In the genomic region with DNA sequence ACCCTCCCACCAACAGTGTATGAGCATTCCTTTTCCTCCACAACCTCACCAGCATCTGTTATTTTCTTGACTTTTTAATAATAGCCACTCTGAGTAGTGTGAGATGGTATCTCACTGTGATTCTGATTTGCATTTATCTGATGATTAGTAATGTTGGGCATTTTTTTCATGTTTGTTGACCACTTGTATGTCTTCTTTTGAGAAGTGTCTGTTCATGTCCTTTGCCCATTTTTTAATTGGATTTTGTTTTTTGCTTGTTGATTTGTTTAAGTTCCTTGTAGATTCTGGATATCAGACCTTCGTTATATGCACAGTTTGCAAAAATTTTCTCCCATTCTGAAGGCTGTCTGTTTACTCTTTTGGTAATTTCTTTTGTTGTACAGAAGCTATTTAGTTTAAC, we compare ENCODE assay signal across 22 cellular contexts. TPM values are rescaled to one million over a fixed set of nuclear protein-coding genes. Genes with fewer than 3 reads are reported as not detected.
DNase-seq lines count a peak whose midpoint lies in the region; ATAC-seq and TF ChIP-seq lines count a peak whose summit lies in the region.
"Had no signal": no experiment of that assay in that cellular context is flagged by ENCODE, and none has a peak within 500 bp of the region (broad histone marks: within the 10 kb centered on the region; RNA-seq: fewer than 3 reads in every experiment).

No MANE protein-coding gene starts in this region.

- POLR2A ChIA-PET in activated naive CD8-positive, alpha-beta T cell treated with anti-CD3 and anti-CD28 coated beads, Interleukin-2, amount 10 ng/mL, durations not matched to agents 7 days and 5 days (lab: Charles Lee), result no interaction called here
- POLR2A ChIA-PET in CD4-positive, alpha-beta T cell (lab: Charles Lee), result no interaction called here
- POLR2A ChIA-PET in naive thymus-derived CD8-positive, alpha-beta T cell (lab: Charles Lee), result no interaction called here

- H3K9me3 ChIP-seq in CD4-positive, alpha-beta T cell (ENCODE audit: control insufficient read depth, low read length), result no peaks in the 10 kb centered on the region
- H3K9me3 ChIP-seq: Peyer's patch had no signal

- H3K27ac ChIP-seq in CD4-positive, alpha-beta T cell (ENCODE audit: low read depth, low read length), result no peak overlapping the region
- H3K27ac ChIP-seq: C4-2B, KMS-11, Peyer's patch, SK-N-MC had no signal

- CTCF ChIA-PET in CD4-positive, alpha-beta T cell (lab: Charles Lee), result no interaction called here

- ATAC-seq in activated naive CD8-positive, alpha-beta T cell treated with anti-CD3 and anti-CD28 coated beads, Interleukin-2, amount 10 ng/mL, durations not matched to agents 7 days and 5 days (ENCODE audit: low read depth), result no peak
- no peak for ATAC-seq in CD4-positive, alpha-beta T cell (ENCODE audit: poor library complexity)
- no peak for ATAC-seq in activated naive CD8-positive, alpha-beta T cell treated with anti-CD3 and anti-CD28 coated beads, Interleukin-2, amount 50 U/mL, for 24 hours
- no peak for ATAC-seq in naive thymus-derived CD8-positive, alpha-beta T cell
- ATAC-seq in HG02588 (IDR thresholded peaks at IDR 0.05; ENCODE audit: unreplicated experiment), result no peak

- H3K36me3 Mint-ChIP-seq in activated naive CD8-positive, alpha-beta T cell treated with anti-CD3 and anti-CD28 coated beads, Interleukin-2, amount 10 ng/mL, durations not matched to agents 7 days and 5 days, result peaks cover 75% of the 10 kb centered on the region
- H3K36me3 Mint-ChIP-seq in activated naive CD8-positive, alpha-beta T cell treated with anti-CD3 and anti-CD28 coated beads for 36 hours, result peaks cover 68% of the 10 kb centered on the region
- peaks cover 97% of the 10 kb centered on the region for H3K36me3 Mint-ChIP-seq in CD4-positive, alpha-beta T cell (ENCODE audit: low read depth)
- H3K36me3 Mint-ChIP-seq in activated naive CD8-positive, alpha-beta T cell treated with anti-CD3 and anti-CD28 coated beads, Interleukin-2, amount 50 U/mL, for 24 hours (ENCODE audit: low read depth), result peaks cover 63% of the 10 kb centered on the region
- H3K36me3 Mint-ChIP-seq in naive thymus-derived CD8-positive, alpha-beta T cell, result peaks cover 38 to 70% (median 58%) of the 10 kb centered on the region in 3 donors

- peaks cover 36% of the 10 kb centered on the region for H3K4me1 Mint-ChIP-seq in activated naive CD8-positive, alpha-beta T cell treated with anti-CD3 and anti-CD28 coated beads, Interleukin-2, amount 10 ng/mL, durations not matched to agents 7 days and 5 days
- peaks cover 26% of the 10 kb centered on the region for H3K4me1 Mint-ChIP-seq in activated naive CD8-positive, alpha-beta T cell treated with anti-CD3 and anti-CD28 coated beads for 36 hours
- peaks cover 47% of the 10 kb centered on the region for H3K4me1 Mint-ChIP-seq in CD4-positive, alpha-beta T cell (ENCODE audit: low read depth)
- H3K4me1 Mint-ChIP-seq in activated naive CD8-positive, alpha-beta T cell treated with anti-CD3 and anti-CD28 coated beads, Interleukin-2, amount 50 U/mL, for 24 hours, result peaks cover 38% of the 10 kb centered on the region
- peaks cover 24 to 51% (median 37%) of the 10 kb centered on the region in 4 donors for H3K4me1 Mint-ChIP-seq in naive thymus-derived CD8-positive, alpha-beta T cell

- no peaks in the 10 kb centered on the region for H3K27me3 ChIP-seq in CD4-positive, alpha-beta T cell (ENCODE audit: control insufficient read depth, insufficient read depth, low read length)
- H3K27me3 ChIP-seq: Peyer's patch had no signal

- intact Hi-C loops in CD4-positive, alpha-beta T cell (cut with DNase I, micrococcal nuclease), result loop anchor here in 1 of 2 experiments (10.0 kb wide), 1 partner anchor 140 kb away; no protein-coding TSS in a partner anchor

- no peak for DNase-seq in activated naive CD8-positive, alpha-beta T cell treated with anti-CD3 and anti-CD28 coated beads, Interleukin-2, amount 10 ng/mL, durations not matched to agents 7 days and 5 days
- DNase-seq in activated naive CD8-positive, alpha-beta T cell treated with anti-CD3 and anti-CD28 coated beads for 36 hours, result no peak
- DNase-seq in CD4-positive, alpha-beta T cell, result no peak
- no peak for DNase-seq in activated naive CD8-positive, alpha-beta T cell treated with anti-CD3 and anti-CD28 coated beads, Interleukin-2, amount 50 U/mL, for 24 hours
- DNase-seq in naive thymus-derived CD8-positive, alpha-beta T cell, result no peak
- DNase-seq in midbrain (lab: John Stamatoyannopoulos, UW) (no peak), AML-193 (lab: John Stamatoyannopoulos, UW) (no peak)
- DNase-seq: Calu3, DMS153, DND-41, HCEC 1CT, MM.1S, NCI-H2029, NCI-H2227 treated with DMSO at 0.1 percent for 48 hours, NCI-H526 treated with DMSO at 0.1 percent for 48 hours, Peyer's patch, SIG-M5 had no signal

- no peak overlapping the region for H3K4me3 Mint-ChIP-seq in activated naive CD8-positive, alpha-beta T cell treated with anti-CD3 and anti-CD28 coated beads, Interleukin-2, amount 10 ng/mL, durations not matched to agents 7 days and 5 days
- no peak overlapping the region for H3K4me3 Mint-ChIP-seq in activated naive CD8-positive, alpha-beta T cell treated with anti-CD3 and anti-CD28 coated beads for 36 hours
- no peak overlapping the region for H3K4me3 Mint-ChIP-seq in CD4-positive, alpha-beta T cell
- H3K4me3 Mint-ChIP-seq in activated naive CD8-positive, alpha-beta T cell treated with anti-CD3 and anti-CD28 coated beads, Interleukin-2, amount 50 U/mL, for 24 hours, result no peak overlapping the region
- H3K4me3 Mint-ChIP-seq in naive thymus-derived CD8-positive, alpha-beta T cell, result no peak overlapping the region

- no peak for TF ChIP-seq CTCF in CD4-positive, alpha-beta T cell (IDR thresholded peaks at IDR 0.05)

- H3K27me3 Mint-ChIP-seq in activated naive CD8-positive, alpha-beta T cell treated with anti-CD3 and anti-CD28 coated beads, Interleukin-2, amount 10 ng/mL, durations not matched to agents 7 days and 5 days, result no peaks in the 10 kb centered on the region
- H3K27me3 Mint-ChIP-seq in activated naive CD8-positive, alpha-beta T cell treated with anti-CD3 and anti-CD28 coated beads for 36 hours, result no peaks in the 10 kb centered on the region
- no peaks in the 10 kb centered on the region for H3K27me3 Mint-ChIP-seq in CD4-positive, alpha-beta T cell
- no peaks in the 10 kb centered on the region for H3K27me3 Mint-ChIP-seq in activated naive CD8-positive, alpha-beta T cell treated with anti-CD3 and anti-CD28 coated beads, Interleukin-2, amount 50 U/mL, for 24 hours
- H3K27me3 Mint-ChIP-seq in naive thymus-derived CD8-positive, alpha-beta T cell, result no peaks in the 10 kb centered on the region
- H3K27me3 Mint-ChIP-seq: IgD-negative memory B cell had no signal

- peaks cover 5% of the 10 kb centered on the region for H3K9me3 Mint-ChIP-seq in activated naive CD8-positive, alpha-beta T cell treated with anti-CD3 and anti-CD28 coated beads, Interleukin-2, amount 10 ng/mL, durations not matched to agents 7 days and 5 days
- peaks cover 19% of the 10 kb centered on the region for H3K9me3 Mint-ChIP-seq in activated naive CD8-positive, alpha-beta T cell treated with anti-CD3 and anti-CD28 coated beads for 36 hours
- H3K9me3 Mint-ChIP-seq in CD4-positive, alpha-beta T cell, result peaks cover 3% of the 10 kb centered on the region
- peaks cover 7% of the 10 kb centered on the region for H3K9me3 Mint-ChIP-seq in activated naive CD8-positive, alpha-beta T cell treated with anti-CD3 and anti-CD28 coated beads, Interleukin-2, amount 50 U/mL, for 24 hours
- H3K9me3 Mint-ChIP-seq in naive thymus-derived CD8-positive, alpha-beta T cell, result peaks cover 0 to 4% (median 0%) of the 10 kb centered on the region in 9 donors

- H3K27ac Mint-ChIP-seq in activated naive CD8-positive, alpha-beta T cell treated with anti-CD3 and anti-CD28 coated beads, Interleukin-2, amount 10 ng/mL, durations not matched to agents 7 days and 5 days, result peak overlapping the region; percentile 42
- no peak overlapping the region for H3K27ac Mint-ChIP-seq in activated naive CD8-positive, alpha-beta T cell treated with anti-CD3 and anti-CD28 coated beads for 36 hours
- peak overlapping the region; percentile 61 for H3K27ac Mint-ChIP-seq in CD4-positive, alpha-beta T cell
- peak overlapping the region; percentile 1 for H3K27ac Mint-ChIP-seq in activated naive CD8-positive, alpha-beta T cell treated with anti-CD3 and anti-CD28 coated beads, Interleukin-2, amount 50 U/mL, for 24 hours
- peak overlapping the region in 6 of 10 donors; percentile 5 to 87 (median 52) for H3K27ac Mint-ChIP-seq in naive thymus-derived CD8-positive, alpha-beta T cell

RNA-seq across cellular contexts. Expression of a gene that starts 59.1 kb away (rescaled TPM):
- 100 to 1,000 TPM; 301 to 314 TPM for total RNA-seq in activated naive CD8-positive, alpha-beta T cell treated with anti-CD3 and anti-CD28 coated beads, Interleukin-2, amount 10 ng/mL, durations not matched to agents 7 days and 5 days
- 100 to 1,000 TPM; 108 to 112 TPM for total RNA-seq in activated naive CD8-positive, alpha-beta T cell treated with anti-CD3 and anti-CD28 coated beads for 36 hours
- total RNA-seq in CD4-positive, alpha-beta T cell, result 100 to 1,000 TPM; 242 to 243 TPM
- 100 to 1,000 TPM; 209 to 221 TPM for total RNA-seq in naive thymus-derived CD8-positive, alpha-beta T cell
- polyA plus RNA-seq in naive thymus-derived CD8-positive, alpha-beta T cell, result 100 to 1,000 TPM in 1 of 3 donors, 10 to 100 TPM in 2; 81.0 to 174 (median 91.1) TPM
